In genomic region chr16:84175351-84176081, GRCh38 we compare ENCODE assay signal across 8 cellular contexts.
DNase-seq lines count a peak whose midpoint lies in the region; ATAC-seq and TF ChIP-seq lines count a peak whose summit lies in the region.

No MANE protein-coding gene starts in this region.

- TF ChIP-seq CTCF in KMS-11 (conservative IDR thresholded peaks at IDR 0.05; ENCODE audit: low read depth, low read length) (peak; percentile 91), astrocyte of the cerebellum (IDR thresholded peaks at IDR 0.05; ENCODE audit: low read depth, low read length, missing control alignments) (peak; percentile 66)

- H3K27ac ChIP-seq in KMS-11: no peak overlapping the region

- peak; percentile 82 for DNase-seq in D341Med (ENCODE audit: low spot score)
- DNase-seq in astrocyte of the cerebellum (ENCODE audit: low read depth): no peak
- peak; percentile 76 for DNase-seq in iPS-NIHi11 (ENCODE audit: low spot score)
- peak; percentile 34 to 53 for DNase-seq in stimulated activated CD4-positive, alpha-beta T cell treated with anti-CD3 and anti-CD28 coated beads, Interleukin-1b, Interleukin-23, amount 100 ng/mL, for 4 hours (ENCODE audit: low read depth in 2 of 2)
- DNase-seq in NCI-H69 (lab: John Stamatoyannopoulos, UW): no peak

- H3K9ac ChIP-seq in KMS-11: peak overlapping the region; percentile 31; the same call in 1 of the 2 replicates

- in situ Hi-C loops in astrocyte of the cerebellum (cut with HindIII; ENCODE audit: low sequenced_read_pairs): no loop called here

- peak overlapping the region; percentile 51; the same call in 1 of the 2 replicates for H3K4me2 ChIP-seq in KMS-11

- no peaks in the 10 kb centered on the region for H3K36me3 ChIP-seq in KMS-11 (ENCODE audit: insufficient read depth)

- ATAC-seq in GM21576 (IDR thresholded peaks at IDR 0.05; ENCODE audit: unreplicated experiment) (peak; percentile 83), SK-N-SH treated with all-trans-retinoic acid at 6 μM for 48 hours (peak; percentile 96)

- H3K4me3 ChIP-seq in KMS-11 (IDR thresholded peaks at IDR 0.05; ENCODE audit: insufficient read depth, low read depth, low read length) (no peak overlapping the region), astrocyte of the cerebellum (ENCODE audit: low read depth, low read length) (no peak overlapping the region)

- H3K4me1 ChIP-seq in KMS-11 (ENCODE audit: low read depth, poor library complexity, severe bottlenecking): peaks cover 16% of the 10 kb centered on the region

- H2AFZ ChIP-seq in KMS-11 (ENCODE audit: low read depth): peak overlapping the region; percentile 75; the same call in 1 of the 2 replicates

- H4K20me1 ChIP-seq in KMS-11 (ENCODE audit: insufficient read depth): no peaks in the 10 kb centered on the region

- H3K79me2 ChIP-seq in KMS-11 (ENCODE audit: insufficient read depth, low read depth): no peaks in the 10 kb centered on the region

- H3K27me3 ChIP-seq in KMS-11 (ENCODE audit: insufficient read depth, low read depth): no peaks in the 10 kb centered on the region

TF ChIP-seq in SK-N-SH treated with all-trans-retinoic acid at 6 μM for 48 hours, 23 proteins besides CTCF, POLR2A, EP300 and RAD21:
- TF ChIP-seq BACH2 (CRISPR knock-in tag; IDR thresholded peaks at IDR 0.05; ENCODE audit: borderline replicate concordance) (no peak), PATZ1 (CRISPR knock-in tag; IDR thresholded peaks at IDR 0.05; ENCODE audit: borderline replicate concordance) (no peak), TCF4 (CRISPR knock-in tag; IDR thresholded peaks at IDR 0.05; ENCODE audit: borderline replicate concordance) (no peak), ISL1 (CRISPR knock-in tag; IDR thresholded peaks at IDR 0.05) (no peak), GLIS3 (CRISPR knock-in tag; IDR thresholded peaks at IDR 0.05) (no peak), ZNF8 (CRISPR knock-in tag; IDR thresholded peaks at IDR 0.05) (no peak), ZC3H10 (CRISPR knock-in tag; IDR thresholded peaks at IDR 0.05) (no peak), TOX (CRISPR knock-in tag; IDR thresholded peaks at IDR 0.05; ENCODE audit: borderline replicate concordance) (no peak), ARNTL (CRISPR knock-in tag; IDR thresholded peaks at IDR 0.05; ENCODE audit: borderline replicate concordance, low read depth) (no peak), PPARA (CRISPR knock-in tag; IDR thresholded peaks at IDR 0.05; ENCODE audit: borderline replicate concordance) (no peak), SNAI2 (CRISPR knock-in tag; IDR thresholded peaks at IDR 0.05) (no peak)

Comparison
In these comparisons a context has a peak if more than half of its experiments do, and no peak if none do; other contexts are left out.
1. DNase-seq: peak in D341Med (single experiment), iPS-NIHi11 (single experiment) and stimulated activated CD4-positive, alpha-beta T cell treated with anti-CD3 and anti-CD28 coated beads, Interleukin-1b, Interleukin-23, amount 100 ng/mL, for 4 hours (2 of 2); none in astrocyte of the cerebellum (single experiment) and NCI-H69 (single experiment).